In the genomic region with DNA sequence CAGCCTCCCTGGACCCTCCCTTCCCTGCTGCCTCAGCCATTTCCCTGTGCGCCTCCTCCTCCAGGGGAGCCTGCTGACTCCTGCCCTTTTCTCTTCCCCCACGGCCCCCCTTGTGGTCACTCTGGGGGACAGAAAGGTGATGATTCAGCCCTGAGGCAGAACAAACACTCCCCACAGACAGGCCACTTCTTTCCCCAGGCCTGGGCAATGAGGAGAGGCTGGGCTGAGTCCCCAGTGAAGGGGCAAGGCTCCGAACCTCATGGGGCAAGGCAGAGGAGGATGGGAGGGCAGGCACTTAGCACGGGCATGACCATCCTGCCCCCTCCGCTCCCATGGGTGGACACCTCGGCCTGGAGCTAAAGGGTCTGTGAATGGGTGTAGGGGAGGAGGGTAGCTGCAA, we compare ENCODE assay signal across 13 cellular contexts. TPM values are rescaled to one million over a fixed set of nuclear protein-coding genes. Genes with fewer than 3 reads are reported as not detected.
DNase-seq lines count a peak whose midpoint lies in the region; ATAC-seq and TF ChIP-seq lines count a peak whose summit lies in the region.
"Had no signal": no experiment of that assay in that cellular context is flagged by ENCODE, and none has a peak within 500 bp of the region (broad histone marks: within the 10 kb centered on the region; RNA-seq: fewer than 3 reads in every experiment).

No MANE protein-coding gene starts in this region.

- H3K36me3 ChIP-seq in SJCRH30 (no peaks in the 10 kb centered on the region), gastroesophageal sphincter (no peaks in the 10 kb centered on the region), parathyroid adenoma (ENCODE audit: control insufficient read depth, insufficient read depth, low read length) (no peaks in the 10 kb centered on the region), WERI-Rb-1 (no peaks in the 10 kb centered on the region)
- H3K36me3 ChIP-seq: ovary had no signal

- WGBS in gastroesophageal sphincter (ENCODE audit: low coverage in 1 of 2), 2 donors = 20 to 60% methylated on average over 1 of the region's 6 CpGs

- H3K4me3 ChIP-seq in SJCRH30 (no peak overlapping the region), gastroesophageal sphincter (no peak overlapping the region), parathyroid adenoma (ENCODE audit: low read depth, low read length) (no peak overlapping the region), WERI-Rb-1 (ENCODE audit: low read depth, low read length) (no peak overlapping the region)
- H3K4me3 ChIP-seq: ovary had no signal

- H3K4me1 ChIP-seq in SJCRH30 = peaks cover 22% of the 10 kb centered on the region
- no peaks in the 10 kb centered on the region for H3K4me1 ChIP-seq in gastroesophageal sphincter
- H3K4me1 ChIP-seq in parathyroid adenoma = peaks cover 9% of the 10 kb centered on the region

- DNase-seq in CD14-positive monocyte (ENCODE audit: low spot score) (peak; percentile 41), SJCRH30 (peak; percentile 37 to 40), RWPE1 (ENCODE audit: low spot score) (no peak), WERI-Rb-1 (no peak)
- DNase-seq in natural killer cell treated with Interleukin-12 subunit alpha and Interleukin-12 subunit beta and Interleukin-15 and Interleukin-18, amount 100 ng/mL, for 72 hours (ENCODE audit: low spot score) = no peak
- DNase-seq: activated CD4-positive, alpha-beta T cell treated with anti-CD3 and anti-CD28 coated beads for 4 hours; CD8-positive, alpha-beta memory T cell had no signal

- no peak overlapping the region for H3K4me3 Mint-ChIP-seq in CD14-positive monocyte
- no peak overlapping the region for H3K4me3 Mint-ChIP-seq in natural killer cell treated with Interleukin-12 subunit alpha and Interleukin-12 subunit beta and Interleukin-15 and Interleukin-18, amount 100 ng/mL, for 72 hours
- H3K4me3 Mint-ChIP-seq: CD8-positive, alpha-beta memory T cell had no signal

- H3K27ac ChIP-seq in SJCRH30 = peak overlapping the region; percentile 27
- H3K27ac ChIP-seq in gastroesophageal sphincter = peak overlapping the region in 1 of 4 donors; percentile 35
- H3K27ac ChIP-seq in parathyroid adenoma = no peak overlapping the region
- no peak overlapping the region for H3K27ac ChIP-seq in RWPE1
- H3K27ac ChIP-seq in WERI-Rb-1 = no peak overlapping the region
- H3K27ac ChIP-seq: ovary had no signal

- TF ChIP-seq CTCF in CD14-positive monocyte (IDR thresholded peaks at IDR 0.05) (no peak), gastroesophageal sphincter (IDR thresholded peaks at IDR 0.05) (no peak), parathyroid adenoma (IDR thresholded peaks at IDR 0.05) (no peak), RWPE1 (conservative IDR thresholded peaks at IDR 0.05; ENCODE audit: low read depth) (no peak), WERI-Rb-1 (IDR thresholded peaks at IDR 0.05; ENCODE audit: low read depth, low read length) (no peak)

- H3K9ac ChIP-seq in parathyroid adenoma = no peak overlapping the region

- H3K27me3 Mint-ChIP-seq in CD14-positive monocyte (ENCODE audit: low read depth in 3 of 3) = peaks cover 0 to 2% (median 0%) of the 10 kb centered on the region in 3 donors
- peaks cover 8 to 23% of the 10 kb centered on the region in 2 donors for H3K27me3 Mint-ChIP-seq in natural killer cell treated with Interleukin-12 subunit alpha and Interleukin-12 subunit beta and Interleukin-15 and Interleukin-18, amount 100 ng/mL, for 72 hours

- H3K4me2 ChIP-seq in parathyroid adenoma (ENCODE audit: low read length) = peak overlapping the region; percentile 7

- POLR2A ChIA-PET in RWPE1 (lab: Yijun Ruan, JAX; ENCODE audit: low non-redundant PET) = no interaction called here

- peak overlapping the region; percentile 76 to 94 (median 86) for H3K27ac Mint-ChIP-seq in CD14-positive monocyte
- H3K27ac Mint-ChIP-seq in natural killer cell treated with Interleukin-12 subunit alpha and Interleukin-12 subunit beta and Interleukin-15 and Interleukin-18, amount 100 ng/mL, for 72 hours = no peak overlapping the region
- H3K27ac Mint-ChIP-seq: activated naive CD4-positive, alpha-beta T cell treated with anti-CD3 and anti-CD28 coated beads, Interleukin-2, amount 50 U/mL, for 72 hours; CD8-positive, alpha-beta memory T cell had no signal

- no peak overlapping the region for H2AFZ ChIP-seq in parathyroid adenoma

- H3K9me3 ChIP-seq in SJCRH30 (replicated peaks) (no peaks in the 10 kb centered on the region), gastroesophageal sphincter (no peaks in the 10 kb centered on the region), parathyroid adenoma (ENCODE audit: control insufficient read depth, low read length) (no peaks in the 10 kb centered on the region), WERI-Rb-1 (ENCODE audit: severe bottlenecking) (no peaks in the 10 kb centered on the region)
- H3K9me3 ChIP-seq: ovary had no signal

- H3K27me3 ChIP-seq in SJCRH30 (no peaks in the 10 kb centered on the region), gastroesophageal sphincter (peaks cover 10% of the 10 kb centered on the region), parathyroid adenoma (ENCODE audit: control insufficient read depth, insufficient read depth, low read length) (no peaks in the 10 kb centered on the region), WERI-Rb-1 (ENCODE audit: insufficient read depth, low read depth, severe bottlenecking) (no peaks in the 10 kb centered on the region)
- H3K27me3 ChIP-seq: ovary had no signal

- H3K36me3 Mint-ChIP-seq in CD14-positive monocyte = peaks cover 67 to 80% of the 10 kb centered on the region in 2 donors
- H3K36me3 Mint-ChIP-seq in natural killer cell treated with Interleukin-12 subunit alpha and Interleukin-12 subunit beta and Interleukin-15 and Interleukin-18, amount 100 ng/mL, for 72 hours = no peaks in the 10 kb centered on the region
- H3K36me3 Mint-ChIP-seq: activated naive CD4-positive, alpha-beta T cell treated with anti-CD3 and anti-CD28 coated beads, Interleukin-2, amount 50 U/mL, for 72 hours; CD8-positive, alpha-beta memory T cell had no signal

- H3K79me2 ChIP-seq in parathyroid adenoma = no peaks in the 10 kb centered on the region

- TF ChIP-seq POLR2A in gastroesophageal sphincter (IDR thresholded peaks at IDR 0.05) = no peak

- intact Hi-C loops in CD14-positive monocyte (cut with micrococcal nuclease) = loop anchor here in 1 of 2 donors (10.0 kb wide), 1 partner anchor 699 kb away; no protein-coding TSS in a partner anchor

- CTCF ChIA-PET in RWPE1 (lab: Yijun Ruan, JAX) = no interaction called here

- no peak for TF ChIP-seq EP300 in gastroesophageal sphincter (IDR thresholded peaks at IDR 0.05)

- H3K9me3 Mint-ChIP-seq in CD14-positive monocyte = peaks cover 0 to 3% (median 0%) of the 10 kb centered on the region in 7 donors
- no peaks in the 10 kb centered on the region for H3K9me3 Mint-ChIP-seq in natural killer cell treated with Interleukin-12 subunit alpha and Interleukin-12 subunit beta and Interleukin-15 and Interleukin-18, amount 100 ng/mL, for 72 hours
- H3K9me3 Mint-ChIP-seq: activated naive CD4-positive, alpha-beta T cell treated with anti-CD3 and anti-CD28 coated beads, Interleukin-2, amount 50 U/mL, for 72 hours; CD8-positive, alpha-beta memory T cell had no signal

- peaks cover 77% of the 10 kb centered on the region for H3K4me1 Mint-ChIP-seq in CD14-positive monocyte
- H3K4me1 Mint-ChIP-seq in natural killer cell treated with Interleukin-12 subunit alpha and Interleukin-12 subunit beta and Interleukin-15 and Interleukin-18, amount 100 ng/mL, for 72 hours (ENCODE audit: low read depth in 2 of 2) = peaks cover 15 to 20% of the 10 kb centered on the region in 2 donors

- ATAC-seq in gastroesophageal sphincter (peak; percentile 37), GM18519 (IDR thresholded peaks at IDR 0.05; ENCODE audit: low FRiP score, unreplicated experiment) (no peak)
- ATAC-seq in natural killer cell treated with Interleukin-12 subunit alpha and Interleukin-12 subunit beta and Interleukin-15 and Interleukin-18, amount 100 ng/mL, for 72 hours = no peak
- ATAC-seq: activated naive CD4-positive, alpha-beta T cell treated with anti-CD3 and anti-CD28 coated beads, Interleukin-2, amount 50 U/mL, for 72 hours had no signal

RNA-seq across cellular contexts. Expression of gene CSF1R, which starts 21.0 kb away (rescaled TPM):
- polyA plus RNA-seq in CD14-positive monocyte = 100 to 1,000 TPM; 180 to 242 TPM
- 0.06 and 0.13 TPM in 2 replicates for total RNA-seq in SJCRH30 (2014; rRNA removed; shearing (Covaris generic))
- total RNA-seq in gastroesophageal sphincter = 10 to 100 TPM; 12.3 to 58.0 (median 35.2) TPM
- total RNA-seq in natural killer cell treated with Interleukin-12 subunit alpha and Interleukin-12 subunit beta and Interleukin-15 and Interleukin-18, amount 100 ng/mL, for 72 hours = 1 to 10 TPM in 1 of 2 donors, not detected in 1; 1.4 TPM
- polyA plus RNA-seq: keratinocyte had no signal

Comparison
In these comparisons a context has a peak if more than half of its experiments do, and no peak if none do; other contexts are left out.
1. DNase-seq: peak in CD14-positive monocyte (single experiment) and SJCRH30 (2 of 2); none in RWPE1 (single experiment), WERI-Rb-1 (single experiment) and natural killer cell treated with Interleukin-12 subunit alpha and Interleukin-12 subunit beta and Interleukin-15 and Interleukin-18, amount 100 ng/mL, for 72 hours (single experiment).
2. H3K27ac Mint-ChIP-seq: peak in CD14-positive monocyte (7 of 7); none in natural killer cell treated with Interleukin-12 subunit alpha and Interleukin-12 subunit beta and Interleukin-15 and Interleukin-18, amount 100 ng/mL, for 72 hours (0 of 2).
3. RNA of gene CSF1R, which starts 21.0 kb away (total RNA-seq): 12.3 to 58.0 TPM in gastroesophageal sphincter; 1.4 TPM in natural killer cell treated with Interleukin-12 subunit alpha and Interleukin-12 subunit beta and Interleukin-15 and Interleukin-18, amount 100 ng/mL, for 72 hours and 0.06 to 0.13 TPM in SJCRH30; every median in the first group is over 4 times any median in the second.